In the genomic region with DNA sequence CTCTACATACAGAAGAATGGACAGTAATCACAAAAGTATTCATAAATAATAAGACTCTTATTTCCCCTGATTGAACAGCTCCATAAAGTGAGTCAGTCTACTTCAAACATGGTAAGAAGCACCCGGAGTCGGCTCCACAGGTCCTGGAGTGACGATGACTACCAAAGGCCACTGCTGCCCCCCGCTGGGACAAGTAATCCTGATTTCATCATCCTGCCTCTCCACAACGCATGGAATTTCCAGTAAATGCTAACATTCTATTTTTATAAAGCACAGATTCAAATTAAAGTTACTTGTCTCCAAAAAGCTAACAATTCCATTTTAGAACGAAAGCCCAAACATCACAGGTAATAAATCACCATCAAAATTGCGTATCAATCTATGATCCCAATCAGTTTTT, we compare ENCODE assay signal across 10 cellular contexts. TPM values are rescaled to one million over a fixed set of nuclear protein-coding genes. Genes with fewer than 3 reads are reported as not detected.
DNase-seq lines count a peak whose midpoint lies in the region; ATAC-seq lines count a peak whose summit lies in the region.
"Had no signal": no experiment of that assay in that cellular context is flagged by ENCODE, and none has a peak within 500 bp of the region (broad histone marks: within the 10 kb centered on the region; RNA-seq: fewer than 3 reads in every experiment).

No MANE protein-coding gene starts in this region.

- peaks cover 6% of the 10 kb centered on the region for H3K4me1 Mint-ChIP-seq in activated T-helper 17 cell treated with anti-CD3 and anti-CD28 coated beads, Interleukin-2, amount 50 U/mL, for 72 hours
- no peaks in the 10 kb centered on the region for H3K4me1 Mint-ChIP-seq in activated CD4-positive, alpha-beta T cell treated with anti-CD3 and anti-CD28 coated beads, Interleukin-2, amount 10 ng/mL, durations not matched to agents 24 days and 14 days

- H3K27me3 Mint-ChIP-seq in activated T-helper 17 cell treated with anti-CD3 and anti-CD28 coated beads, Interleukin-2, amount 50 U/mL, for 72 hours, result no peaks in the 10 kb centered on the region
- no peaks in the 10 kb centered on the region for H3K27me3 Mint-ChIP-seq in activated CD4-positive, alpha-beta T cell treated with anti-CD3 and anti-CD28 coated beads, Interleukin-2, amount 10 ng/mL, durations not matched to agents 24 days and 14 days

- peaks cover 77% of the 10 kb centered on the region for H3K36me3 Mint-ChIP-seq in activated T-helper 17 cell treated with anti-CD3 and anti-CD28 coated beads, Interleukin-2, amount 50 U/mL, for 72 hours (ENCODE audit: low read depth)
- peaks cover 22% of the 10 kb centered on the region for H3K36me3 Mint-ChIP-seq in activated CD4-positive, alpha-beta T cell treated with anti-CD3 and anti-CD28 coated beads, Interleukin-2, amount 10 ng/mL, durations not matched to agents 24 days and 14 days (ENCODE audit: low read depth)

- H3K27ac ChIP-seq in caudate nucleus (ENCODE audit: low read depth, low read length), result no peak overlapping the region

- H3K9me3 Mint-ChIP-seq in activated T-helper 17 cell treated with anti-CD3 and anti-CD28 coated beads, Interleukin-2, amount 50 U/mL, for 72 hours, result no peaks in the 10 kb centered on the region
- H3K9me3 Mint-ChIP-seq in activated CD4-positive, alpha-beta T cell treated with anti-CD3 and anti-CD28 coated beads, Interleukin-2, amount 10 ng/mL, durations not matched to agents 24 days and 14 days, result no peaks in the 10 kb centered on the region
- H3K9me3 Mint-ChIP-seq: T-helper 1 cell treated with Interleukin-12 subunit alpha and Interleukin-12 subunit beta and Interleukin-4 antibody, amounts not matched to agents 30 μg/mL and 1 μg/mL, for 36 hours had no signal

- DNase-seq in ELF-1 (ENCODE audit: low read depth, low spot score), result peak; percentile 36
- DNase-seq in NCI-H2171 treated with DMSO at 0.1 percent for 48 hours (lab: John Stamatoyannopoulos, UW), result peak; percentile 42
- DNase-seq in caudate nucleus (lab: John Stamatoyannopoulos, UW), result peak in 31 of 61 donors; percentile 5 to 72 (median 21)
- DNase-seq in non-pigmented ciliary epithelial cell (ENCODE audit: low read depth), result peak; percentile 94
- no peak for DNase-seq in cerebellar nuclear complex (lab: John Stamatoyannopoulos, UW)
- DNase-seq in activated CD4-positive, alpha-beta T cell treated with anti-CD3 and anti-CD28 coated beads, Interleukin-2, amount 10 ng/mL, durations not matched to agents 24 days and 14 days, result no peak
- DNase-seq: foreskin melanocyte had no signal

- no peak overlapping the region for H3K4me3 Mint-ChIP-seq in activated T-helper 17 cell treated with anti-CD3 and anti-CD28 coated beads, Interleukin-2, amount 50 U/mL, for 72 hours
- H3K4me3 Mint-ChIP-seq in activated CD4-positive, alpha-beta T cell treated with anti-CD3 and anti-CD28 coated beads, Interleukin-2, amount 10 ng/mL, durations not matched to agents 24 days and 14 days, result no peak overlapping the region
- H3K4me3 Mint-ChIP-seq: T-helper 1 cell treated with Interleukin-12 subunit alpha and Interleukin-12 subunit beta and Interleukin-4 antibody, amounts not matched to agents 30 μg/mL and 1 μg/mL, for 36 hours had no signal

- intact Hi-C loops in activated CD4-positive, alpha-beta T cell treated with anti-CD3 and anti-CD28 coated beads, Interleukin-2, amount 10 ng/mL, durations not matched to agents 24 days and 14 days (cut with micrococcal nuclease), result no loop called here

- H3K27ac Mint-ChIP-seq in activated T-helper 17 cell treated with anti-CD3 and anti-CD28 coated beads, Interleukin-2, amount 50 U/mL, for 72 hours, result no peak overlapping the region
- no peak overlapping the region for H3K27ac Mint-ChIP-seq in activated CD4-positive, alpha-beta T cell treated with anti-CD3 and anti-CD28 coated beads, Interleukin-2, amount 10 ng/mL, durations not matched to agents 24 days and 14 days
- H3K27ac Mint-ChIP-seq: T-helper 1 cell treated with Interleukin-12 subunit alpha and Interleukin-12 subunit beta and Interleukin-4 antibody, amounts not matched to agents 30 μg/mL and 1 μg/mL, for 36 hours had no signal

- no peak for ATAC-seq in GM19455 (IDR thresholded peaks at IDR 0.05; ENCODE audit: unreplicated experiment)
- ATAC-seq in activated T-helper 17 cell treated with anti-CD3 and anti-CD28 coated beads, Interleukin-2, amount 50 U/mL, for 72 hours (replicated peaks), result no peak

RNA-seq across cellular contexts. Expression of gene ATPSCKMT, which starts 16.2 kb away (rescaled TPM):
- 10 to 100 TPM; 12.9 to 24.9 TPM for total RNA-seq in activated T-helper 17 cell treated with anti-CD3 and anti-CD28 coated beads, Interleukin-2, amount 50 U/mL, for 72 hours
- 28.9 and 30.4 TPM in 2 replicates for total RNA-seq in activated CD4-positive, alpha-beta T cell treated with anti-CD3 and anti-CD28 coated beads, Interleukin-2, amount 10 ng/mL, durations not matched to agents 24 days and 14 days

RNA-seq across cellular contexts. Expression of gene CCT5, which starts 16.6 kb away (rescaled TPM):
- 100 to 1,000 TPM; 188 to 476 TPM for total RNA-seq in activated T-helper 17 cell treated with anti-CD3 and anti-CD28 coated beads, Interleukin-2, amount 50 U/mL, for 72 hours
- 566 and 581 TPM in 2 replicates for total RNA-seq in activated CD4-positive, alpha-beta T cell treated with anti-CD3 and anti-CD28 coated beads, Interleukin-2, amount 10 ng/mL, durations not matched to agents 24 days and 14 days

Comparison
In these comparisons a context has a peak if more than half of its experiments do, and no peak if none do; other contexts are left out.
1. DNase-seq: peak in ELF-1 (single experiment), NCI-H2171 treated with DMSO at 0.1 percent for 48 hours (single experiment), caudate nucleus (31 of 61) and non-pigmented ciliary epithelial cell (single experiment); none in cerebellar nuclear complex (0 of 2) and activated CD4-positive, alpha-beta T cell treated with anti-CD3 and anti-CD28 coated beads, Interleukin-2, amount 10 ng/mL, durations not matched to agents 24 days and 14 days (single experiment).